29 cellular contexts compared by ENCODE assay signal in genomic region chrX:153832732-153833131, GRCh38. TPM values are rescaled to one million over a fixed set of nuclear protein-coding genes. Genes with fewer than 3 reads are reported as not detected.
"Had no signal": no experiment of that assay in that cellular context is flagged by ENCODE, and none has a peak within 500 bp of the region (broad histone marks: within the 10 kb centered on the region; RNA-seq: fewer than 3 reads in every experiment).

No MANE protein-coding gene starts in this region.

- H3K9me3 ChIP-seq: MG63, SJCRH30 had no signal

- H3K4me1 ChIP-seq: SJCRH30 had no signal

- H3K4me3 Mint-ChIP-seq: activated CD4-positive, alpha-beta T cell treated with anti-CD3 and anti-CD28 coated beads, Interleukin-2, amount 10 ng/mL, durations not matched to agents 24 days and 14 days; activated CD8-positive, alpha-beta memory T cell treated with anti-CD3 and anti-CD28 coated beads, Interleukin-2, amount 10 ng/mL, durations not matched to agents 7 days and 5 days; activated naive CD4-positive, alpha-beta T cell treated with anti-CD3 and anti-CD28 coated beads for 36 hours had no signal

- H3K27ac Mint-ChIP-seq: activated B cell treated with CpG ODN at 0.5 μM for 24 hours; activated CD4-positive, alpha-beta T cell treated with anti-CD3 and anti-CD28 coated beads, Interleukin-2, amount 10 ng/mL, durations not matched to agents 24 days and 14 days; activated CD8-positive, alpha-beta memory T cell treated with anti-CD3 and anti-CD28 coated beads, Interleukin-2, amount 10 ng/mL, durations not matched to agents 7 days and 5 days; activated naive CD4-positive, alpha-beta T cell treated with anti-CD3 and anti-CD28 coated beads for 36 hours; activated naive CD8-positive, alpha-beta T cell; T-helper 17 cell had no signal

- ATAC-seq: activated CD8-positive, alpha-beta memory T cell treated with anti-CD3 and anti-CD28 coated beads, Interleukin-2, amount 10 ng/mL, durations not matched to agents 7 days and 5 days; activated T-cell treated with anti-CD3 and anti-CD28 coated beads, Interleukin-2, amount 50 U/mL, for 4 hours; T-helper 17 cell had no signal

- H3K9me3 Mint-ChIP-seq: activated B cell treated with CpG ODN at 0.5 μM for 24 hours; activated CD4-positive, alpha-beta T cell treated with anti-CD3 and anti-CD28 coated beads, Interleukin-2, amount 10 ng/mL, durations not matched to agents 24 days and 14 days; activated naive CD4-positive, alpha-beta T cell treated with anti-CD3 and anti-CD28 coated beads for 36 hours; activated T-cell treated with anti-CD3 and anti-CD28 coated beads, Interleukin-2, amount 50 U/mL, for 4 hours; central memory CD8-positive, alpha-beta T cell had no signal

- FAIRE-seq: astrocyte had no signal

- H3K36me3 Mint-ChIP-seq: activated CD8-positive, alpha-beta memory T cell treated with anti-CD3 and anti-CD28 coated beads, Interleukin-2, amount 10 ng/mL, durations not matched to agents 7 days and 5 days; activated naive CD8-positive, alpha-beta T cell had no signal

- H3K27me3 ChIP-seq: Peyer's patch, SJCRH30 had no signal

- H3K4me3 ChIP-seq: MG63, Peyer's patch, SJCRH30 had no signal

- H3K27me3 Mint-ChIP-seq: activated naive CD8-positive, alpha-beta T cell; central memory CD8-positive, alpha-beta T cell; T-helper 17 cell had no signal

- H3K27ac ChIP-seq: Peyer's patch, RWPE1, SJCRH30 had no signal

- DNase-seq: activated B cell treated with CpG ODN at 0.5 μM for 24 hours; activated CD4-positive, alpha-beta T cell treated with anti-CD3 and anti-CD28 coated beads for 1 hour; activated CD4-positive, alpha-beta T cell treated with anti-CD3 and anti-CD28 coated beads, Interleukin-2, amount 10 ng/mL, durations not matched to agents 24 days and 14 days; activated CD4-positive, alpha-beta T cell treated with anti-CD3 and anti-CD28 coated beads, Interleukin-2, amount 50 U/mL, for 48 hours; activated CD8-positive, alpha-beta memory T cell treated with anti-CD3 and anti-CD28 coated beads, Interleukin-2, amount 10 ng/mL, durations not matched to agents 7 days and 5 days; activated effector memory CD4-positive, alpha-beta T cell treated with anti-CD3 and anti-CD28 coated beads, Interleukin-2, amount 50 U/mL, for 16 hours; activated naive CD4-positive, alpha-beta T cell treated with anti-CD3 and anti-CD28 coated beads for 36 hours; activated T-cell treated with anti-CD3 and anti-CD28 coated beads, Interleukin-2, amount 50 U/mL, for 4 hours; amygdala; MG63; MV-4-11; NCI-H1092 treated with DMSO at 0.1 percent for 48 hours; NCI-H1417 treated with DMSO at 0.1 percent for 48 hours; NCI-H1694 treated with DMSO at 0.1 percent for 48 hours; NCI-H2029 treated with DMSO at 0.1 percent for 48 hours; NCI-H345; NCI-H510A; NCI-H526 treated with DMSO at 0.1 percent for 48 hours; NCI-H82; OCI-M1; Peyer's patch; Right ventricle myocardium superior; SJCRH30; T-helper 17 cell; T-helper 9 cell had no signal

- H3K4me1 Mint-ChIP-seq: activated CD4-positive, alpha-beta T cell treated with anti-CD3 and anti-CD28 coated beads, Interleukin-2, amount 10 ng/mL, durations not matched to agents 24 days and 14 days; activated CD8-positive, alpha-beta memory T cell treated with anti-CD3 and anti-CD28 coated beads, Interleukin-2, amount 10 ng/mL, durations not matched to agents 7 days and 5 days had no signal

- H3K36me3 ChIP-seq: MG63, Peyer's patch, SJCRH30 had no signal

RNA-seq across cellular contexts. Expression of gene SRPK3, which starts 51.9 kb away (rescaled TPM):
- total RNA-seq: activated B cell treated with CpG ODN at 0.5 μM for 24 hours; activated CD4-positive, alpha-beta T cell treated with anti-CD3 and anti-CD28 coated beads, Interleukin-2, amount 10 ng/mL, durations not matched to agents 24 days and 14 days; activated CD8-positive, alpha-beta memory T cell treated with anti-CD3 and anti-CD28 coated beads, Interleukin-2, amount 10 ng/mL, durations not matched to agents 7 days and 5 days; activated naive CD4-positive, alpha-beta T cell treated with anti-CD3 and anti-CD28 coated beads for 36 hours; activated T-cell treated with anti-CD3 and anti-CD28 coated beads, Interleukin-2, amount 50 U/mL, for 4 hours; astrocyte; T-helper 17 cell had no signal
